ENCODE assay signal across 8 cellular contexts in genomic region chr6:81753709-81754678, GRCh38. TPM values are rescaled to one million over a fixed set of nuclear protein-coding genes. Genes with fewer than 3 reads are reported as not detected.
DNase-seq lines count a peak whose midpoint lies in the region; ATAC-seq, FAIRE-seq and TF ChIP-seq lines count a peak whose summit lies in the region.

No MANE protein-coding gene starts in this region.

- peak overlapping the region; percentile 62 for H3K4me3 ChIP-seq in HL-60 (replicated peaks; ENCODE audit: insufficient read depth, low read length)

- H3K27me3 ChIP-seq in HL-60 (ENCODE audit: insufficient read depth, poor library complexity, severe bottlenecking) = no peaks in the 10 kb centered on the region

- FAIRE-seq in frontal cortex (lab: Jason Lieb, UNC) = no peak

- peak; percentile 43 for ATAC-seq in GM19468 (IDR thresholded peaks at IDR 0.05; ENCODE audit: extremely low read depth, unreplicated experiment)

- DNase-seq in HL-60 (ENCODE audit: low read depth in 1 of 2, low spot score in 1 of 2) = peak; percentile 65 to 95
- DNase-seq in SHP77 (lab: John Stamatoyannopoulos, UW) = peak; percentile 76 to 79
- peak; percentile 65 to 86 (median 76) for DNase-seq in activated naive CD4-positive, alpha-beta T cell (lab: John Stamatoyannopoulos, UW)
- DNase-seq in frontal cortex (ENCODE audit: low spot score in 2 of 2) = peak; percentile 50 to 63
- DNase-seq in nucleus accumbens (lab: John Stamatoyannopoulos, UW) = peak in 54 of 56 donors; percentile 26 to 89 (median 70)
- peak; percentile 74 for DNase-seq in superior temporal gyrus (ENCODE audit: extremely low spot score)

- TF ChIP-seq CTCF in C4-2B (conservative IDR thresholded peaks at IDR 0.05) (peak; percentile 79), HL-60 (IDR thresholded peaks at IDR 0.05; ENCODE audit: insufficient read depth, low read length) (peak; percentile 79)

- no peak overlapping the region for H3K27ac ChIP-seq in C4-2B
- peak overlapping the region; percentile 98 for H3K27ac ChIP-seq in HL-60 (replicated peaks)

RNA-seq across cellular contexts. Expression of gene TENT5A, which starts 1.5 kb away (rescaled TPM):
- 4.1 TPM for total RNA-seq in frontal cortex
